ENCODE assay signal across 1 cellular context in genomic region chr7:44606341-44607140, GRCh38.
TF ChIP-seq lines count a peak whose summit lies in the region.

Gene OGDH (plus strand): TSS chr7:44606627. CDS start chr7:44624344, 17,717 bp downstream.

TF ChIP-seq in K562, 482 proteins besides CTCF, POLR2A, EP300 and RAD21 (continued from another document and continues in another):
- TF ChIP-seq ZNF79 (CRISPR knock-in tag; IDR thresholded peaks at IDR 0.05; ENCODE audit: low read depth), result no peak
- no peak for TF ChIP-seq GATAD2A (IDR thresholded peaks at IDR 0.05)
- TF ChIP-seq RHOXF2B (CRISPR knock-in tag; conservative IDR thresholded peaks at IDR 0.05), result no peak
- TF ChIP-seq RBM34 (IDR thresholded peaks at IDR 0.05; ENCODE audit: borderline replicate concordance, insufficient read depth, low read length), result no peak
- TF ChIP-seq CCAR2 (IDR thresholded peaks at IDR 0.05; ENCODE audit: low read depth, low read length), result no peak
- no peak for TF ChIP-seq ZFP36 (IDR thresholded peaks at IDR 0.05; ENCODE audit: low read depth, low read length, partially characterized antibody)
- peak; percentile 73 for TF ChIP-seq HNRNPLL (IDR thresholded peaks at IDR 0.05; ENCODE audit: low read depth, low read length, poor library complexity, severe bottlenecking)
- TF ChIP-seq ZNF561 (CRISPR knock-in tag; conservative IDR thresholded peaks at IDR 0.05), result no peak
- TF ChIP-seq HDAC3 (IDR thresholded peaks at IDR 0.05; ENCODE audit: borderline replicate concordance, partially characterized antibody), result no peak
- no peak for TF ChIP-seq FOXP4 (CRISPR knock-in tag; IDR thresholded peaks at IDR 0.05; ENCODE audit: borderline replicate concordance)
- no peak for TF ChIP-seq ZNF609 (CRISPR knock-in tag; IDR thresholded peaks at IDR 0.05; ENCODE audit: borderline replicate concordance)
- TF ChIP-seq ATF2 (CRISPR knock-in tag; IDR thresholded peaks at IDR 0.05), result no peak
- no peak; the same call in 1 of the 2 replicates for TF ChIP-seq ZNF592 (IDR thresholded peaks at IDR 0.05)
- TF ChIP-seq PTTG1 (tag; IDR thresholded peaks at IDR 0.05; ENCODE audit: low read depth), result no peak
- peak; percentile 78; the same call in 1 of the 2 replicates for TF ChIP-seq ZBTB1 (CRISPR knock-in tag; IDR thresholded peaks at IDR 0.05; ENCODE audit: borderline replicate concordance, low read depth)
- no peak for TF ChIP-seq KLF6 (CRISPR knock-in tag; IDR thresholded peaks at IDR 0.05; ENCODE audit: borderline replicate concordance)
- no peak for TF ChIP-seq RUNX1 (IDR thresholded peaks at IDR 0.05; ENCODE audit: low read depth)
- TF ChIP-seq SIRT6 (IDR thresholded peaks at IDR 0.05; ENCODE audit: low read depth, low read length), result no peak
- TF ChIP-seq ETV6 (IDR thresholded peaks at IDR 0.05; ENCODE audit: borderline replicate concordance in 1 of 2, low read depth in 2 of 2, low read length in 1 of 2), result no peak
- 0 out of 2 replicates have a peak, but pooled peaks have one; percentile 62 for TF ChIP-seq ETV6 (CRISPR knock-in tag; IDR thresholded peaks at IDR 0.05; ENCODE audit: borderline replicate concordance)
- peak; percentile 29 for TF ChIP-seq RBM22 (IDR thresholded peaks at IDR 0.05; ENCODE audit: low read depth, low read length, poor library complexity, severe bottlenecking)
- TF ChIP-seq ZNF830 (CRISPR knock-in tag; IDR thresholded peaks at IDR 0.05), result no peak
- peak; percentile 73; the same call in 1 of the 2 replicates for TF ChIP-seq CBX1 (IDR thresholded peaks at IDR 0.05; ENCODE audit: low read depth)
- peak; percentile 57; the same call in 1 of the 2 replicates for TF ChIP-seq KLF1 (tag; IDR thresholded peaks at IDR 0.05)
- TF ChIP-seq KAT8 (IDR thresholded peaks at IDR 0.05; ENCODE audit: low read depth), result no peak
- TF ChIP-seq ZNF146 (CRISPR knock-in tag; IDR thresholded peaks at IDR 0.05; ENCODE audit: unreplicated experiment), result no peak
- peak; percentile 31; the same call in 1 of the 2 replicates for TF ChIP-seq RNF2 (IDR thresholded peaks at IDR 0.05)
- no peak; the same call in 1 of the 2 replicates for TF ChIP-seq ZNF134 (CRISPR knock-in tag; conservative IDR thresholded peaks at IDR 0.05)
- TF ChIP-seq ZNF507 (tag; conservative IDR thresholded peaks at IDR 0.05), result no peak
- TF ChIP-seq NCOR1 (IDR thresholded peaks at IDR 0.05), result no peak
- peak; percentile 94 for TF ChIP-seq VEZF1 (CRISPR knock-in tag; IDR thresholded peaks at IDR 0.05)
- TF ChIP-seq ZBTB26 (CRISPR knock-in tag; IDR thresholded peaks at IDR 0.05), result peak; percentile 88
- TF ChIP-seq ZNF717 (CRISPR knock-in tag; IDR thresholded peaks at IDR 0.05), result no peak
- no peak for TF ChIP-seq ZBTB34 (CRISPR knock-in tag; IDR thresholded peaks at IDR 0.05)
- no peak for TF ChIP-seq ZNF449 (CRISPR knock-in tag; IDR thresholded peaks at IDR 0.05)
- peak; percentile 98 for TF ChIP-seq HNRNPK (IDR thresholded peaks at IDR 0.05; ENCODE audit: low read depth, low read length, poor library complexity, severe bottlenecking)
- no peak for TF ChIP-seq ZNF764 (CRISPR knock-in tag; IDR thresholded peaks at IDR 0.05; ENCODE audit: low read depth)
- no peak for TF ChIP-seq TSHZ1 (CRISPR knock-in tag; IDR thresholded peaks at IDR 0.05)
